1 cellular context compared by ENCODE assay signal in genomic region chr6:147448212-147448611, GRCh38.
A peak's percentile ranks its signal among the peaks of the same experiment; 100 is the strongest.
TF ChIP-seq lines count a peak whose summit lies in the region.

No MANE protein-coding gene starts in this region.

TF ChIP-seq in K562, 482 proteins besides CTCF, POLR2A, EP300 and RAD21 (continued from another document and continues in another):
- TF ChIP-seq HMBOX1 (IDR thresholded peaks at IDR 0.05) (no peak), THRAP3 (IDR thresholded peaks at IDR 0.05; ENCODE audit: borderline replicate concordance) (no peak), ATF3 (IDR thresholded peaks at IDR 0.05) (no peak), ATF3 (CRISPR knock-in tag; conservative IDR thresholded peaks at IDR 0.05) (no peak), ZFP1 (CRISPR knock-in tag; IDR thresholded peaks at IDR 0.05) (no peak), EGR1 (conservative IDR thresholded peaks at IDR 0.05) (peak; percentile 95), SMAD1 (IDR thresholded peaks at IDR 0.05; ENCODE audit: low read depth, low read length, partially characterized antibody) (no peak), SMC3 (conservative IDR thresholded peaks at IDR 0.05; ENCODE audit: insufficient read depth, low read depth, low read length) (no peak), EP400 (IDR thresholded peaks at IDR 0.05) (peak; percentile 40; the same call in 1 of the 2 replicates), CBX2 (IDR thresholded peaks at IDR 0.05; ENCODE audit: insufficient read depth, low read length, poor library complexity, severe bottlenecking) (no peak), ARID1B (IDR thresholded peaks at IDR 0.05) (no peak), ELF2 (CRISPR knock-in tag; IDR thresholded peaks at IDR 0.05) (no peak), BACH1 (tag; IDR thresholded peaks at IDR 0.05) (no peak), USF1 (CRISPR knock-in tag; IDR thresholded peaks at IDR 0.05) (peak; percentile 52; the same call in 1 of the 2 replicates), VEZF1 (CRISPR knock-in tag; IDR thresholded peaks at IDR 0.05) (peak; percentile 48), IRF2 (CRISPR knock-in tag; IDR thresholded peaks at IDR 0.05) (no peak), ARNT (IDR thresholded peaks at IDR 0.05) (no peak), SMAD4 (CRISPR knock-in tag; conservative IDR thresholded peaks at IDR 0.05) (peak; percentile 34), NELFE (IDR thresholded peaks at IDR 0.05; ENCODE audit: insufficient read depth, insufficient read length) (no peak), ZNF174 (CRISPR knock-in tag; IDR thresholded peaks at IDR 0.05) (no peak), NCOR1 (IDR thresholded peaks at IDR 0.05) (no peak), TCF7L2 (IDR thresholded peaks at IDR 0.05; ENCODE audit: low read depth, low read length) (no peak), NFXL1 (CRISPR knock-in tag; IDR thresholded peaks at IDR 0.05) (no peak), L3MBTL2 (IDR thresholded peaks at IDR 0.05) (peak; percentile 79), ESRRA (IDR thresholded peaks at IDR 0.05; ENCODE audit: borderline replicate concordance, low read depth) (no peak; the same call in 1 of the 2 replicates), ZNF384 (IDR thresholded peaks at IDR 0.05; ENCODE audit: low read depth, low read length) (no peak), ZNF407 (IDR thresholded peaks at IDR 0.05; ENCODE audit: low read depth) (no peak), PKNOX1 (IDR thresholded peaks at IDR 0.05) (peak; percentile 96), ZNF75A (CRISPR knock-in tag; IDR thresholded peaks at IDR 0.05) (no peak), CLOCK (CRISPR knock-in tag; IDR thresholded peaks at IDR 0.05; ENCODE audit: borderline replicate concordance) (0 out of 2 replicates have a peak, but pooled peaks have one; percentile 16), JUND (IDR thresholded peaks at IDR 0.05; ENCODE audit: borderline replicate concordance, low read depth, low read length) (0 out of 2 replicates have a peak, but pooled peaks have one; percentile 6), JUND (tag; IDR thresholded peaks at IDR 0.05; ENCODE audit: borderline replicate concordance, low read depth, low read length) (no peak), IFI16 (CRISPR knock-in tag; IDR thresholded peaks at IDR 0.05) (no peak)
- TF ChIP-seq, protein P1, sequence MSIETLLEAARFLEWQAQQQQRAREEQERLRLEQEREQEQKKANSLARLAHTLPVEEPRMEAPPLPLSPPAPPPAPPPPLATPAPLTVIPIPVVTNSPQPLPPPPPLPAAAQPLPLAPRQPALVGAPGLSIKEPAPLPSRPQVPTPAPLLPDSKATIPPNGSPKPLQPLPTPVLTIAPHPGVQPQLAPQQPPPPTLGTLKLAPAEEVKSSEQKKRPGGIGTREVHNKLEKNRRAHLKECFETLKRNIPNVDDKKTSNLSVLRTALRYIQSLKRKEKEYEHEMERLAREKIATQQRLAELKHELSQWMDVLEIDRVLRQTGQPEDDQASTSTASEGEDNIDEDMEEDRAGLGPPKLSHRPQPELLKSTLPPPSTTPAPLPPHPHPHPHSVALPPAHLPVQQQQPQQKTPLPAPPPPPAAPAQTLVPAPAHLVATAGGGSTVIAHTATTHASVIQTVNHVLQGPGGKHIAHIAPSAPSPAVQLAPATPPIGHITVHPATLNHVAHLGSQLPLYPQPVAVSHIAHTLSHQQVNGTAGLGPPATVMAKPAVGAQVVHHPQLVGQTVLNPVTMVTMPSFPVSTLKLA (conservative IDR thresholded peaks at IDR 0.05) = peak; percentile 84 to 90
- TF ChIP-seq, protein P2, sequence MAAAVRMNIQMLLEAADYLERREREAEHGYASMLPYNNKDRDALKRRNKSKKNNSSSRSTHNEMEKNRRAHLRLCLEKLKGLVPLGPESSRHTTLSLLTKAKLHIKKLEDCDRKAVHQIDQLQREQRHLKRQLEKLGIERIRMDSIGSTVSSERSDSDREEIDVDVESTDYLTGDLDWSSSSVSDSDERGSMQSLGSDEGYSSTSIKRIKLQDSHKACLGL (CRISPR knock-in tag; IDR thresholded peaks at IDR 0.05; ENCODE audit: borderline replicate concordance, poor library complexity, severe bottlenecking) = no peak
- TF ChIP-seq, protein P3, sequence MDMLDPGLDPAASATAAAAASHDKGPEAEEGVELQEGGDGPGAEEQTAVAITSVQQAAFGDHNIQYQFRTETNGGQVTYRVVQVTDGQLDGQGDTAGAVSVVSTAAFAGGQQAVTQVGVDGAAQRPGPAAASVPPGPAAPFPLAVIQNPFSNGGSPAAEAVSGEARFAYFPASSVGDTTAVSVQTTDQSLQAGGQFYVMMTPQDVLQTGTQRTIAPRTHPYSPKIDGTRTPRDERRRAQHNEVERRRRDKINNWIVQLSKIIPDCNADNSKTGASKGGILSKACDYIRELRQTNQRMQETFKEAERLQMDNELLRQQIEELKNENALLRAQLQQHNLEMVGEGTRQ (CRISPR knock-in tag; IDR thresholded peaks at IDR 0.05) = peak; percentile 28; the same call in 1 of the 2 replicates
- TF ChIP-seq, protein P4, sequence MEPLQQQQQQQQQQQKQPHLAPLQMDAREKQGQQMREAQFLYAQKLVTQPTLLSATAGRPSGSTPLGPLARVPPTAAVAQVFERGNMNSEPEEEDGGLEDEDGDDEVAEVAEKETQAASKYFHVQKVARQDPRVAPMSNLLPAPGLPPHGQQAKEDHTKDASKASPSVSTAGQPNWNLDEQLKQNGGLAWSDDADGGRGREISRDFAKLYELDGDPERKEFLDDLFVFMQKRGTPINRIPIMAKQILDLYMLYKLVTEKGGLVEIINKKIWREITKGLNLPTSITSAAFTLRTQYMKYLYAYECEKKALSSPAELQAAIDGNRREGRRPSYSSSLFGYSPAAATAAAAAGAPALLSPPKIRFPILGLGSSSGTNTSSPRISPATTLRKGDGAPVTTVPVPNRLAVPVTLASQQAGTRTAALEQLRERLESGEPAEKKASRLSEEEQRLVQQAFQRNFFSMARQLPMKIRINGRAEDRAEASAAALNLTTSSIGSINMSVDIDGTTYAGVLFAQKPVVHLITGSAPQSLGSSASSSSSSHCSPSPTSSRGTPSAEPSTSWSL (CRISPR knock-in tag; IDR thresholded peaks at IDR 0.05; ENCODE audit: borderline replicate concordance) = no peak
- TF ChIP-seq, protein P5, sequence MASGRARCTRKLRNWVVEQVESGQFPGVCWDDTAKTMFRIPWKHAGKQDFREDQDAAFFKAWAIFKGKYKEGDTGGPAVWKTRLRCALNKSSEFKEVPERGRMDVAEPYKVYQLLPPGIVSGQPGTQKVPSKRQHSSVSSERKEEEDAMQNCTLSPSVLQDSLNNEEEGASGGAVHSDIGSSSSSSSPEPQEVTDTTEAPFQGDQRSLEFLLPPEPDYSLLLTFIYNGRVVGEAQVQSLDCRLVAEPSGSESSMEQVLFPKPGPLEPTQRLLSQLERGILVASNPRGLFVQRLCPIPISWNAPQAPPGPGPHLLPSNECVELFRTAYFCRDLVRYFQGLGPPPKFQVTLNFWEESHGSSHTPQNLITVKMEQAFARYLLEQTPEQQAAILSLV (tag; IDR thresholded peaks at IDR 0.05) = no peak
